Comparison of ENCODE assay signal across 8 cellular contexts in genomic region chr3:138593488-138594149, GRCh38. TPM values are rescaled to one million over a fixed set of nuclear protein-coding genes. Genes with fewer than 3 reads are reported as not detected.
A peak's percentile ranks its signal among the peaks of the same experiment; 100 is the strongest.
DNase-seq lines count a peak whose midpoint lies in the region; ATAC-seq and TF ChIP-seq lines count a peak whose summit lies in the region.

No MANE protein-coding gene starts in this region.

- peaks cover 4% of the 10 kb centered on the region for H3K4me1 ChIP-seq in ovary (ENCODE audit: insufficient read depth)

- TF ChIP-seq EP300 in ovary (IDR thresholded peaks at IDR 0.05) = no peak

- peak overlapping the region; percentile 90 for H3K27ac Mint-ChIP-seq in Calu3 (ENCODE audit: unreplicated experiment)

- H3K27me3 Mint-ChIP-seq in Calu3 (ENCODE audit: unreplicated experiment) = no peaks in the 10 kb centered on the region

- H3K27ac ChIP-seq in RWPE1 (peak overlapping the region; percentile 90), ovary (peak overlapping the region; percentile 37 to 92)

- peak overlapping the region; percentile 66 for H3K4me3 ChIP-seq in ovary

- no peak for TF ChIP-seq CTCF in Calu3 (IDR thresholded peaks at IDR 0.05; ENCODE audit: unreplicated experiment)
- no peak for TF ChIP-seq CTCF in RWPE1 (conservative IDR thresholded peaks at IDR 0.05; ENCODE audit: low read depth)
- TF ChIP-seq CTCF in ovary (IDR thresholded peaks at IDR 0.05) = no peak

- H3K4me3 Mint-ChIP-seq in Calu3 (ENCODE audit: low read depth, unreplicated experiment) = peak overlapping the region; percentile 80

- peaks cover 42% of the 10 kb centered on the region for H3K36me3 Mint-ChIP-seq in Calu3 (ENCODE audit: insufficient read depth, unreplicated experiment)

- ATAC-seq in esophagus mucosa (peak; percentile 20), GM21825 (IDR thresholded peaks at IDR 0.05; ENCODE audit: unreplicated experiment) (no peak)

- TSS peak; percentile 50 for BruUV-seq in Calu3 (replicated peaks; lab: Mats Ljungman, UMichigan)

- 3 to 5% (median 3%) methylated on average over 22 of the region's 22 CpGs for WGBS in ovary, 3 donors

- H3K36me3 ChIP-seq in ovary = no peaks in the 10 kb centered on the region

- H3K4me1 Mint-ChIP-seq in Calu3 (ENCODE audit: low read depth, unreplicated experiment) = peaks cover 38% of the 10 kb centered on the region

- H3K9me3 ChIP-seq in ovary = no peaks in the 10 kb centered on the region

- CTCF ChIA-PET in Calu3 (lab: Charles Lee) (interaction anchor here (0.6 to 3.3 kb wide), 19 partner anchors 12 to 736 kb away, joined by 3 to 94 read pairs (median 4); partner anchors contain the start of gene FAIM), RWPE1 (lab: Yijun Ruan, JAX) (interaction anchor here (0.5 to 2.5 kb wide), 10 partner anchors 10 to 1140 kb away, joined by 3 to 18 read pairs (median 3); no protein-coding TSS in a partner anchor)

- H3K9me3 Mint-ChIP-seq in Calu3 (ENCODE audit: low read depth, unreplicated experiment) = no peaks in the 10 kb centered on the region

- DNase-seq in Calu3 (peak; percentile 43), RWPE1 (ENCODE audit: low spot score) (peak; percentile 39), ovary (peak in 2 of 5 donors; percentile 30 to 35), epidermal melanocyte (ENCODE audit: insufficient read length, low spot score) (no peak), GM03348 (ENCODE audit: low spot score) (no peak), NCI-H446 (lab: John Stamatoyannopoulos, UW) (no peak)

- H3K27me3 ChIP-seq in ovary = no peaks in the 10 kb centered on the region

- TF ChIP-seq POLR2A in ovary (IDR thresholded peaks at IDR 0.05) = no peak

- POLR2A ChIA-PET in RWPE1 (lab: Yijun Ruan, JAX; ENCODE audit: low non-redundant PET) = interaction anchor here (0.5 to 2.1 kb wide), 3 partner anchors 327 to 343 kb away, joined by 3 to 5 read pairs (median 3); no protein-coding TSS in a partner anchor

- intact Hi-C loops in Calu3 (cut with micrococcal nuclease; ENCODE audit: unreplicated experiment) (loop anchor here (1.0 to 10.0 kb wide), 11 partner anchors 93 to 409 kb away; partner anchors contain the start of genes ARMC8 and PIK3CB), ovary (cut with DNase I) (loop anchor here (1.0 to 5.0 kb wide), 3 partner anchors 321 to 324 kb away; no protein-coding TSS in a partner anchor)

RNA-seq across cellular contexts. Expression of gene CEP70, which starts 0.4 kb away (rescaled TPM):
- total RNA-seq in Calu3 (2022) (88.8 and 99.1 TPM in 2 replicates), esophagus mucosa (17.3 TPM), ovary (100 to 1,000 TPM in 1 of 7 donors, 10 to 100 TPM in 6; 49.1 to 101 (median 68.1) TPM)
- 10 to 100 TPM; 12.4 to 15.5 TPM for polyA plus RNA-seq in ovary

RNA-seq across cellular contexts. Expression of gene FAIM, which starts 15.0 kb away (rescaled TPM):
- total RNA-seq in Calu3 (2022) (29.2 and 30.4 TPM in 2 replicates), esophagus mucosa (10.7 TPM), ovary (10 to 100 TPM in 2 of 7 donors, 1 to 10 TPM in 5; 7.2 to 27.5 (median 9.2) TPM)
- polyA plus RNA-seq in ovary = 10 to 100 TPM; 12.4 to 26.8 TPM

Comparison
In these comparisons a context has a peak if more than half of its experiments do, and no peak if none do; other contexts are left out.
1. DNase-seq: peak in Calu3 (single experiment) and RWPE1 (single experiment); none in epidermal melanocyte (single experiment), GM03348 (single experiment) and NCI-H446 (0 of 2).